Comparison of ENCODE assay signal across 9 cellular contexts in genomic region chr2:66828876-66829275, GRCh38.
"Had no signal": no experiment of that assay in that cellular context is flagged by ENCODE, and none has a peak within 500 bp of the region (broad histone marks: within the 10 kb centered on the region; RNA-seq: fewer than 3 reads in every experiment).

No MANE protein-coding gene starts in this region.

- FAIRE-seq: HepG2 had no signal

- H3K27me3 Mint-ChIP-seq: IgD-negative memory B cell had no signal

- DNase-seq: GOT3, H7, HFFc6, KBM-7 had no signal

- H3K4me1 Mint-ChIP-seq: IgD-negative memory B cell had no signal

- H3K9me3 Mint-ChIP-seq: HFFc6 had no signal

- H3K4me3 ChIP-seq: HAP-1 had no signal

- H3K27ac ChIP-seq: HL-60 had no signal

- ATAC-seq: HCT116, HepG2 had no signal

- H3K4me3 Mint-ChIP-seq: HFFc6, IgD-negative memory B cell had no signal

- H3K9me3 ChIP-seq: HAP-1 had no signal

- H3K27ac Mint-ChIP-seq: HFFc6, IgD-negative memory B cell had no signal

- H3K36me3 ChIP-seq: HAP-1 had no signal

- H3K36me3 Mint-ChIP-seq: IgD-negative memory B cell had no signal

- H3K4me1 ChIP-seq: HAP-1 had no signal
